ENCODE assay signal across 2 cellular contexts in the genomic region with DNA sequence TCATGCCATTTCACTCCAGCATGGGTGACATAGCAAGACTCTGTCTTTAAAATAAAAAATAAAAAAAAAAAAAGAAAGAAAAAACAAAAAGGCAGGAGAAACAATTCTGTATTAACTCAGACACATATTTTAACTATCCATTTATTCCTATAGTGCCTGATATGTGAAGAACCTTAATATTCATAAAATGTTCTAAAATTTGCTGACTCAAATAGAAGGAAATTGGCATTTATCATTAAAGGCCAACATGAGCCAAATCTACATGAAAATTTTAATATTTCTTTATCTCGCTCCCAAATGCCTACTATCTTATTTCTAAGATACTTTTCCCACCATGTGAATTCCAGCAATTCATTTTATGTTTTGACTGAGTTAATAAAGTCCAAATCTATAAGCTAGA.
TF ChIP-seq lines count a peak whose summit lies in the region.

No MANE protein-coding gene starts in this region.

TF ChIP-seq in HepG2, 621 proteins besides CTCF, POLR2A, EP300 and RAD21:
- TF ChIP-seq, protein P1, sequence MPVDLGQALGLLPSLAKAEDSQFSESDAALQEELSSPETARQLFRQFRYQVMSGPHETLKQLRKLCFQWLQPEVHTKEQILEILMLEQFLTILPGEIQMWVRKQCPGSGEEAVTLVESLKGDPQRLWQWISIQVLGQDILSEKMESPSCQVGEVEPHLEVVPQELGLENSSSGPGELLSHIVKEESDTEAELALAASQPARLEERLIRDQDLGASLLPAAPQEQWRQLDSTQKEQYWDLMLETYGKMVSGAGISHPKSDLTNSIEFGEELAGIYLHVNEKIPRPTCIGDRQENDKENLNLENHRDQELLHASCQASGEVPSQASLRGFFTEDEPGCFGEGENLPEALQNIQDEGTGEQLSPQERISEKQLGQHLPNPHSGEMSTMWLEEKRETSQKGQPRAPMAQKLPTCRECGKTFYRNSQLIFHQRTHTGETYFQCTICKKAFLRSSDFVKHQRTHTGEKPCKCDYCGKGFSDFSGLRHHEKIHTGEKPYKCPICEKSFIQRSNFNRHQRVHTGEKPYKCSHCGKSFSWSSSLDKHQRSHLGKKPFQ (CRISPR knock-in tag; IDR thresholded peaks at IDR 0.05; ENCODE audit: insufficient replicate concordance): no peak
- TF ChIP-seq, protein P2, sequence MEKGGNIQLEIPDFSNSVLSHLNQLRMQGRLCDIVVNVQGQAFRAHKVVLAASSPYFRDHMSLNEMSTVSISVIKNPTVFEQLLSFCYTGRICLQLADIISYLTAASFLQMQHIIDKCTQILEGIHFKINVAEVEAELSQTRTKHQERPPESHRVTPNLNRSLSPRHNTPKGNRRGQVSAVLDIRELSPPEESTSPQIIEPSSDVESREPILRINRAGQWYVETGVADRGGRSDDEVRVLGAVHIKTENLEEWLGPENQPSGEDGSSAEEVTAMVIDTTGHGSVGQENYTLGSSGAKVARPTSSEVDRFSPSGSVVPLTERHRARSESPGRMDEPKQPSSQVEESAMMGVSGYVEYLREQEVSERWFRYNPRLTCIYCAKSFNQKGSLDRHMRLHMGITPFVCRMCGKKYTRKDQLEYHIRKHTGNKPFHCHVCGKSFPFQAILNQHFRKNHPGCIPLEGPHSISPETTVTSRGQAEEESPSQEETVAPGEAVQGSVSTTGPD (CRISPR knock-in tag; IDR thresholded peaks at IDR 0.05): no peak
- TF ChIP-seq GTF3A (CRISPR knock-in tag; conservative IDR thresholded peaks at IDR 0.05) (no peak), MAFF (IDR thresholded peaks at IDR 0.05; ENCODE audit: low read depth, low read length) (peak; percentile 30; the same call in 1 of the 2 replicates), ZNF230 (CRISPR knock-in tag; IDR thresholded peaks at IDR 0.05) (no peak), HDAC2 (CRISPR knock-in tag; IDR thresholded peaks at IDR 0.05) (no peak), MAFK (conservative IDR thresholded peaks at IDR 0.05 in 1 of 2, IDR thresholded peaks at IDR 0.05 in 1 of 2; ENCODE audit: low read length in 2 of 2) (peak; percentile 14 to 69; a peak in 2 of 4 replicates), ZNF225 (CRISPR knock-in tag; IDR thresholded peaks at IDR 0.05) (no peak)

TF ChIP-seq in K562, 482 proteins besides CTCF, POLR2A, EP300 and RAD21:
- TF ChIP-seq POLR2G (IDR thresholded peaks at IDR 0.05; ENCODE audit: low read depth, low read length) (no peak), MED1 (CRISPR knock-in tag; IDR thresholded peaks at IDR 0.05; ENCODE audit: borderline replicate concordance) (no peak), ZNF253 (CRISPR knock-in tag; conservative IDR thresholded peaks at IDR 0.05) (no peak), SIN3B (IDR thresholded peaks at IDR 0.05; ENCODE audit: low read depth) (no peak), ATF7 (IDR thresholded peaks at IDR 0.05) (no peak), ZNF644 (tag; IDR thresholded peaks at IDR 0.05; ENCODE audit: low read depth) (no peak), MAFG (tag; conservative IDR thresholded peaks at IDR 0.05) (peak; percentile 21; the same call in 1 of the 2 replicates), PHF8 (IDR thresholded peaks at IDR 0.05; ENCODE audit: borderline replicate concordance, low read length) (no peak), MAFF (IDR thresholded peaks at IDR 0.05; ENCODE audit: low read length) (no peak), C11orf30 (IDR thresholded peaks at IDR 0.05; ENCODE audit: low read depth) (peak; percentile 35), ZNF316 (IDR thresholded peaks at IDR 0.05) (peak; percentile 81), RBBP5 (IDR thresholded peaks at IDR 0.05; ENCODE audit: borderline replicate concordance, insufficient read depth, low read length, poor library complexity, severe bottlenecking) (no peak)
- TF ChIP-seq, protein P3, sequence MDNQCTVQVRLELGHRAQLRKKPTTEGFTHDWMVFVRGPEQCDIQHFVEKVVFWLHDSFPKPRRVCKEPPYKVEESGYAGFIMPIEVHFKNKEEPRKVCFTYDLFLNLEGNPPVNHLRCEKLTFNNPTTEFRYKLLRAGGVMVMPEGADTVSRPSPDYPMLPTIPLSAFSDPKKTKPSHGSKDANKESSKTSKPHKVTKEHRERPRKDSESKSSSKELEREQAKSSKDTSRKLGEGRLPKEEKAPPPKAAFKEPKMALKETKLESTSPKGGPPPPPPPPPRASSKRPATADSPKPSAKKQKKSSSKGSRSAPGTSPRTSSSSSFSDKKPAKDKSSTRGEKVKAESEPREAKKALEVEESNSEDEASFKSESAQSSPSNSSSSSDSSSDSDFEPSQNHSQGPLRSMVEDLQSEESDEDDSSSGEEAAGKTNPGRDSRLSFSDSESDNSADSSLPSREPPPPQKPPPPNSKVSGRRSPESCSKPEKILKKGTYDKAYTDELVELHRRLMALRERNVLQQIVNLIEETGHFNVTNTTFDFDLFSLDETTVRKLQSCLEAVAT (IDR thresholded peaks at IDR 0.05): no peak
